7 cellular contexts compared by ENCODE assay signal in genomic region chr1:44784094-44785026, GRCh38.
DNase-seq lines count a peak whose midpoint lies in the region; FAIRE-seq and TF ChIP-seq lines count a peak whose summit lies in the region.

No MANE protein-coding gene starts in this region.

- H3K4me2 ChIP-seq in parathyroid adenoma (ENCODE audit: low read length) = no peak overlapping the region

- no peaks in the 10 kb centered on the region for H3K9me3 ChIP-seq in parathyroid adenoma (ENCODE audit: control insufficient read depth, low read length)

- TF ChIP-seq CTCF in fibroblast of mammary gland (conservative IDR thresholded peaks at IDR 0.05; ENCODE audit: control insufficient read depth, insufficient read depth, low read depth, low read length) = no peak
- TF ChIP-seq CTCF in parathyroid adenoma (IDR thresholded peaks at IDR 0.05) = no peak

- FAIRE-seq in GM19239 (lab: Jason Lieb, UNC) = no peak

- peaks cover 5% of the 10 kb centered on the region for H3K4me1 ChIP-seq in parathyroid adenoma

- H3K79me2 ChIP-seq in parathyroid adenoma = no peaks in the 10 kb centered on the region

- H3K4me3 ChIP-seq in fibroblast of mammary gland (ENCODE audit: control insufficient read depth, low read depth, low read length) (peak overlapping the region; percentile 15), parathyroid adenoma (ENCODE audit: low read depth, low read length) (no peak overlapping the region)

- TF ChIP-seq POLR2A in GM15510 (IDR thresholded peaks at IDR 0.05; ENCODE audit: borderline replicate concordance, extremely low read depth, insufficient read length) = peak; percentile 46

- H3K27ac ChIP-seq in parathyroid adenoma = no peak overlapping the region

- DNase-seq in T-helper 9 cell (peak; percentile 25), fibroblast of mammary gland (ENCODE audit: low read depth) (no peak), GM19239 (ENCODE audit: insufficient read length, low spot score) (no peak), kidney glomerular epithelial cell (lab: John Stamatoyannopoulos, UW) (no peak), GDM1 (lab: John Stamatoyannopoulos, UW) (no peak)

- no peaks in the 10 kb centered on the region for H3K27me3 ChIP-seq in parathyroid adenoma (ENCODE audit: control insufficient read depth, insufficient read depth, low read length)

- H3K9ac ChIP-seq in parathyroid adenoma = no peak overlapping the region

- H2AFZ ChIP-seq in parathyroid adenoma = peak overlapping the region; percentile 85

- no peaks in the 10 kb centered on the region for H3K36me3 ChIP-seq in parathyroid adenoma (ENCODE audit: control insufficient read depth, insufficient read depth, low read length)
